ENCODE assay signal across 8 cellular contexts in the genomic region with DNA sequence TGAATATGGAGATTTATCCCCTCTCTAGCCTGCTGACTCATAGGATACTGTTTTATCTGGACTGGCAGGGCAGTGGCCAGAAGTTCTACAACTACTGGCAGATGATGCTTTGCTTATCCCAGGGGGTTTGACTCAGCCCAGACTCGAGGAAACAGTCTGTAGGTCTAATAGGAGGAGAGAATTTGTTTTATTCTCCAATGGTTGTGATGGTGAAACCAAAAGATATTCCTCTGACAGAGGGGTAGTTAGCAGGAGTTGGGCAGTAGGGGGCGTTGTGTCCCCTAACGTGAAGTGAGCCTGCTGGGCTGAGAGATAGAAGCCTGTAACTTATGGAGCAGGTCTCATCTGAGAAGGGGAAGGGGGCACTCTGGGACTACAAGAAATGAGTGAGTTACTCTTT.
DNase-seq lines count a peak whose midpoint lies in the region; ATAC-seq, FAIRE-seq and TF ChIP-seq lines count a peak whose summit lies in the region.

No MANE protein-coding gene starts in this region.

- DNase-seq in D721Med (ENCODE audit: insufficient read length, low spot score) (no peak), HuH-7 (ENCODE audit: low spot score) (peak; percentile 28), left lobe of liver (ENCODE audit: low spot score) (no peak), sigmoid colon (no peak), cerebellar nuclear complex (lab: John Stamatoyannopoulos, UW) (no peak)
- DNase-seq in activated CD4-positive, alpha-beta memory T cell treated with anti-CD3 and anti-CD28 coated beads, Interleukin-2, amount 10 ng/mL, durations not matched to agents 7 days and 5 days, result peak; percentile 26
- DNase-seq in CD4-positive, alpha-beta memory T cell, result no peak

- no peak overlapping the region for H3K27ac Mint-ChIP-seq in activated CD4-positive, alpha-beta memory T cell treated with anti-CD3 and anti-CD28 coated beads, Interleukin-2, amount 10 ng/mL, durations not matched to agents 7 days and 5 days
- no peak overlapping the region for H3K27ac Mint-ChIP-seq in CD4-positive, alpha-beta memory T cell

- POLR2A ChIA-PET in activated CD4-positive, alpha-beta memory T cell treated with anti-CD3 and anti-CD28 coated beads, Interleukin-2, amount 10 ng/mL, durations not matched to agents 7 days and 5 days (lab: Charles Lee), result no interaction called here
- POLR2A ChIA-PET in CD4-positive, alpha-beta memory T cell (lab: Charles Lee; ENCODE audit: partially characterized antibody), result no interaction called here

- H3K9me3 ChIP-seq in sigmoid colon, result no peaks in the 10 kb centered on the region
- H3K9me3 ChIP-seq in CD4-positive, alpha-beta memory T cell (ENCODE audit: control insufficient read depth in 1 of 2, low read length in 2 of 2), result no peaks in the 10 kb centered on the region

- H3K27me3 ChIP-seq in sigmoid colon, result peaks cover 0 to 7% (median 0%) of the 10 kb centered on the region in 3 donors
- no peaks in the 10 kb centered on the region for H3K27me3 ChIP-seq in CD4-positive, alpha-beta memory T cell (ENCODE audit: insufficient read depth, low read length)

- no peaks in the 10 kb centered on the region for H3K4me1 ChIP-seq in sigmoid colon
- H3K4me1 ChIP-seq in CD4-positive, alpha-beta memory T cell (ENCODE audit: insufficient read depth, low read length), result no peaks in the 10 kb centered on the region

- FAIRE-seq in D721Med (lab: Jason Lieb, UNC), result no peak

- no peak for TF ChIP-seq EP300 in sigmoid colon (IDR thresholded peaks at IDR 0.05)

- H3K4me3 Mint-ChIP-seq in activated CD4-positive, alpha-beta memory T cell treated with anti-CD3 and anti-CD28 coated beads, Interleukin-2, amount 10 ng/mL, durations not matched to agents 7 days and 5 days, result no peak overlapping the region
- no peak overlapping the region for H3K4me3 Mint-ChIP-seq in CD4-positive, alpha-beta memory T cell

- H3K27ac ChIP-seq in sigmoid colon, result no peak overlapping the region
- H3K27ac ChIP-seq in CD4-positive, alpha-beta memory T cell (ENCODE audit: low read depth, low read length), result no peak overlapping the region

- H3K9me3 Mint-ChIP-seq in activated CD4-positive, alpha-beta memory T cell treated with anti-CD3 and anti-CD28 coated beads, Interleukin-2, amount 10 ng/mL, durations not matched to agents 7 days and 5 days, result no peaks in the 10 kb centered on the region
- peaks cover 0 to 21% (median 8%) of the 10 kb centered on the region in 8 donors for H3K9me3 Mint-ChIP-seq in CD4-positive, alpha-beta memory T cell

- no peaks in the 10 kb centered on the region for H3K36me3 Mint-ChIP-seq in activated CD4-positive, alpha-beta memory T cell treated with anti-CD3 and anti-CD28 coated beads, Interleukin-2, amount 10 ng/mL, durations not matched to agents 7 days and 5 days (ENCODE audit: low read depth)
- H3K36me3 Mint-ChIP-seq in CD4-positive, alpha-beta memory T cell, result no peaks in the 10 kb centered on the region

- ATAC-seq in left lobe of liver, result peak; percentile 79
- no peak for ATAC-seq in HG03457 (IDR thresholded peaks at IDR 0.05; ENCODE audit: unreplicated experiment)

- no peaks in the 10 kb centered on the region for H3K4me1 Mint-ChIP-seq in activated CD4-positive, alpha-beta memory T cell treated with anti-CD3 and anti-CD28 coated beads, Interleukin-2, amount 10 ng/mL, durations not matched to agents 7 days and 5 days
- H3K4me1 Mint-ChIP-seq in CD4-positive, alpha-beta memory T cell, result no peaks in the 10 kb centered on the region

- WGBS in sigmoid colon, 2 donors, result 1 to 2% methylated on average over 3 of the region's 3 CpGs

- H3K27me3 Mint-ChIP-seq in activated CD4-positive, alpha-beta memory T cell treated with anti-CD3 and anti-CD28 coated beads, Interleukin-2, amount 10 ng/mL, durations not matched to agents 7 days and 5 days, result no peaks in the 10 kb centered on the region
- peaks cover 20 to 30% of the 10 kb centered on the region in 2 donors for H3K27me3 Mint-ChIP-seq in CD4-positive, alpha-beta memory T cell

- intact Hi-C loops in sigmoid colon (cut with DNase I), result no loop called here
- intact Hi-C loops in CD4-positive, alpha-beta memory T cell (cut with micrococcal nuclease), result no loop called here

- CTCF ChIA-PET in activated CD4-positive, alpha-beta memory T cell treated with anti-CD3 and anti-CD28 coated beads, Interleukin-2, amount 10 ng/mL, durations not matched to agents 7 days and 5 days (lab: Charles Lee), result no interaction called here
- CTCF ChIA-PET in CD4-positive, alpha-beta memory T cell (lab: Charles Lee; ENCODE audit: partially characterized antibody), result no interaction called here

- H3K4me3 ChIP-seq in sigmoid colon, result no peak overlapping the region
- H3K4me3 ChIP-seq in CD4-positive, alpha-beta memory T cell (ENCODE audit: low read length in 2 of 2), result no peak overlapping the region

- TF ChIP-seq CTCF in D721Med (IDR thresholded peaks at IDR 0.05; ENCODE audit: insufficient read depth, missing control alignments) (peak; percentile 55), sigmoid colon (IDR thresholded peaks at IDR 0.05) (peak in 1 of 4 experiments; percentile 15)

- H3K36me3 ChIP-seq in sigmoid colon, result no peaks in the 10 kb centered on the region
- no peaks in the 10 kb centered on the region for H3K36me3 ChIP-seq in CD4-positive, alpha-beta memory T cell (ENCODE audit: insufficient read depth, low read length)

- TF ChIP-seq POLR2A in sigmoid colon (IDR thresholded peaks at IDR 0.05), result no peak

Comparison
In these comparisons a context has a peak if more than half of its experiments do, and no peak if none do; other contexts are left out.
1. DNase-seq: peak in HuH-7 (single experiment) and activated CD4-positive, alpha-beta memory T cell treated with anti-CD3 and anti-CD28 coated beads, Interleukin-2, amount 10 ng/mL, durations not matched to agents 7 days and 5 days (single experiment); none in D721Med (single experiment), left lobe of liver (single experiment), sigmoid colon (single experiment), cerebellar nuclear complex (0 of 2) and CD4-positive, alpha-beta memory T cell (0 of 5).